In the genomic region with DNA sequence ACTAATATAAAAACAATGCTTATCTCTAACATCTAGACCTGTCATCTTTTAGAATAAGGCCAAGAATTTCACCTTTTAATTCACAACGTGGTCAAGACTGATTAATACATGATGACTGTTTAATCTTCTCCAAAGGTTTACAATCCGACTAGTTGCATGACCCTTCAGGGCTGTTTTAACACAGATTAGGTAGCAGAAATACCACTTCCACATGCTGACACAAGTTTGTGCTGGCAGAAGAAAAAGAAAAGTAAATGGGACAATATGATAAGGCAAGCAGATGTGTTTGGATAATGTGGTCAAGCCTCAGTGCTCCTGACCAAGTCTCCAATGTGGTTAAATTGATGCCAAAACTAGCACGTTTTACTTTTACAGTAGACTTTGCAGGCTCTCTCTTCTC, we compare ENCODE assay signal across 1 cellular context.
TF ChIP-seq lines count a peak whose summit lies in the region.

No MANE protein-coding gene starts in this region.

TF ChIP-seq in HEK293, 187 proteins besides CTCF, POLR2A, EP300 and RAD21 (continued from another document):
- TF ChIP-seq SETDB1 (IDR thresholded peaks at IDR 0.05; ENCODE audit: insufficient read length, low read length) (no peak), ZNF302 (tag by site-specific recombination; IDR thresholded peaks at IDR 0.05; ENCODE audit: low read depth) (no peak), ZNF341 (tag by site-specific recombination; IDR thresholded peaks at IDR 0.05; ENCODE audit: low read depth) (no peak), ZNF792 (tag by site-specific recombination; IDR thresholded peaks at IDR 0.05) (no peak), ZNF112 (tag by site-specific recombination; IDR thresholded peaks at IDR 0.05) (no peak), ZNF664 (tag by site-specific recombination; IDR thresholded peaks at IDR 0.05) (no peak), ZNF19 (tag by site-specific recombination; IDR thresholded peaks at IDR 0.05; ENCODE audit: low read depth) (no peak), YY1 (tag by site-specific recombination; IDR thresholded peaks at IDR 0.05) (no peak), FEZF1 (tag by site-specific recombination; IDR thresholded peaks at IDR 0.05) (peak; percentile 80), ZBTB1 (tag by site-specific recombination; IDR thresholded peaks at IDR 0.05) (no peak), ZNF558 (tag by site-specific recombination; IDR thresholded peaks at IDR 0.05) (no peak), SCRT2 (tag by site-specific recombination; IDR thresholded peaks at IDR 0.05) (peak; percentile 65)
- TF ChIP-seq, protein P1, sequence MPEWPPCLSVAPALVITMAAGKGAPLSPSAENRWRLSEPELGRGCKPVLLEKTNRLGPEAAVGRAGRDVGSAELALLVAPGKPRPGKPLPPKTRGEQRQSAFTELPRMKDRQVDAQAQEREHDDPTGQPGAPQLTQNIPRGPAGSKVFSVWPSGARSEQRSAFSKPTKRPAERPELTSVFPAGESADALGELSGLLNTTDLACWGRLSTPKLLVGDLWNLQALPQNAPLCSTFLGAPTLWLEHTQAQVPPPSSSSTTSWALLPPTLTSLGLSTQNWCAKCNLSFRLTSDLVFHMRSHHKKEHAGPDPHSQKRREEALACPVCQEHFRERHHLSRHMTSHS (tag by site-specific recombination; IDR thresholded peaks at IDR 0.05) = no peak
- TF ChIP-seq, protein P2, sequence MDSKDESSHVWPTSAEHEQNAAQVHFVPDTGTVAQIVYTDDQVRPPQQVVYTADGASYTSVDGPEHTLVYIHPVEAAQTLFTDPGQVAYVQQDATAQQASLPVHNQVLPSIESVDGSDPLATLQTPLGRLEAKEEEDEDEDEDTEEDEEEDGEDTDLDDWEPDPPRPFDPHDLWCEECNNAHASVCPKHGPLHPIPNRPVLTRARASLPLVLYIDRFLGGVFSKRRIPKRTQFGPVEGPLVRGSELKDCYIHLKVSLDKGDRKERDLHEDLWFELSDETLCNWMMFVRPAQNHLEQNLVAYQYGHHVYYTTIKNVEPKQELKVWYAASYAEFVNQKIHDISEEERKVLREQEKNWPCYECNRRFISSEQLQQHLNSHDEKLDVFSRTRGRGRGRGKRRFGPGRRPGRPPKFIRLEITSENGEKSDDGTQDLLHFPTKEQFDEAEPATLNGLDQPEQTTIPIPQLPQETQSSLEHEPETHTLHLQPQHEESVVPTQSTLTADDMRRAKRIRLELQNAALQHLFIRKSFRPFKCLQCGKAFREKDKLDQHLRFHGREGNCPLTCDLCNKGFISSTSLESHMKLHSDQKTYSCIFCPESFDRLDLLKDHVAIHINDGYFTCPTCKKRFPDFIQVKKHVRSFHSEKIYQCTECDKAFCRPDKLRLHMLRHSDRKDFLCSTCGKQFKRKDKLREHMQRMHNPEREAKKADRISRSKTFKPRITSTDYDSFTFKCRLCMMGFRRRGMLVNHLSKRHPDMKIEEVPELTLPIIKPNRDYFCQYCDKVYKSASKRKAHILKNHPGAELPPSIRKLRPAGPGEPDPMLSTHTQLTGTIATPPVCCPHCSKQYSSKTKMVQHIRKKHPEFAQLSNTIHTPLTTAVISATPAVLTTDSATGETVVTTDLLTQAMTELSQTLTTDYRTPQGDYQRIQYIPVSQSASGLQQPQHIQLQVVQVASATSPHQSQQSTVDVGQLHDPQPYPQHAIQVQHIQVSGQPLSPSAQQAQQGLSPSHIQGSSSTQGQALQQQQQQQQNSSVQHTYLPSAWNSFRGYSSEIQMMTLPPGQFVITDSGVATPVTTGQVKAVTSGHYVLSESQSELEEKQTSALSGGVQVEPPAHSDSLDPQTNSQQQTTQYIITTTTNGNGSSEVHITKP (tag by site-specific recombination; IDR thresholded peaks at IDR 0.05) = peak; percentile 27; the same call in 1 of the 2 replicates
- TF ChIP-seq, protein P3, sequence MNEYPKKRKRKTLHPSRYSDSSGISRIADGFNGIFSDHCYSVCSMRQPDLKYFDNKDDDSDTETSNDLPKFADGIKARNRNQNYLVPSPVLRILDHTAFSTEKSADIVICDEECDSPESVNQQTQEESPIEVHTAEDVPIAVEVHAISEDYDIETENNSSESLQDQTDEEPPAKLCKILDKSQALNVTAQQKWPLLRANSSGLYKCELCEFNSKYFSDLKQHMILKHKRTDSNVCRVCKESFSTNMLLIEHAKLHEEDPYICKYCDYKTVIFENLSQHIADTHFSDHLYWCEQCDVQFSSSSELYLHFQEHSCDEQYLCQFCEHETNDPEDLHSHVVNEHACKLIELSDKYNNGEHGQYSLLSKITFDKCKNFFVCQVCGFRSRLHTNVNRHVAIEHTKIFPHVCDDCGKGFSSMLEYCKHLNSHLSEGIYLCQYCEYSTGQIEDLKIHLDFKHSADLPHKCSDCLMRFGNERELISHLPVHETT (tag by site-specific recombination; IDR thresholded peaks at IDR 0.05) = no peak
- TF ChIP-seq, protein P4, sequence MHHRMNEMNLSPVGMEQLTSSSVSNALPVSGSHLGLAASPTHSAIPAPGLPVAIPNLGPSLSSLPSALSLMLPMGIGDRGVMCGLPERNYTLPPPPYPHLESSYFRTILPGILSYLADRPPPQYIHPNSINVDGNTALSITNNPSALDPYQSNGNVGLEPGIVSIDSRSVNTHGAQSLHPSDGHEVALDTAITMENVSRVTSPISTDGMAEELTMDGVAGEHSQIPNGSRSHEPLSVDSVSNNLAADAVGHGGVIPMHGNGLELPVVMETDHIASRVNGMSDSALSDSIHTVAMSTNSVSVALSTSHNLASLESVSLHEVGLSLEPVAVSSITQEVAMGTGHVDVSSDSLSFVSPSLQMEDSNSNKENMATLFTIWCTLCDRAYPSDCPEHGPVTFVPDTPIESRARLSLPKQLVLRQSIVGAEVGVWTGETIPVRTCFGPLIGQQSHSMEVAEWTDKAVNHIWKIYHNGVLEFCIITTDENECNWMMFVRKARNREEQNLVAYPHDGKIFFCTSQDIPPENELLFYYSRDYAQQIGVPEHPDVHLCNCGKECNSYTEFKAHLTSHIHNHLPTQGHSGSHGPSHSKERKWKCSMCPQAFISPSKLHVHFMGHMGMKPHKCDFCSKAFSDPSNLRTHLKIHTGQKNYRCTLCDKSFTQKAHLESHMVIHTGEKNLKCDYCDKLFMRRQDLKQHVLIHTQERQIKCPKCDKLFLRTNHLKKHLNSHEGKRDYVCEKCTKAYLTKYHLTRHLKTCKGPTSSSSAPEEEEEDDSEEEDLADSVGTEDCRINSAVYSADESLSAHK (tag by site-specific recombination; IDR thresholded peaks at IDR 0.05) = no peak
